15 cellular contexts compared by ENCODE assay signal in genomic region chr1:93488222-93488621, GRCh38. TPM values are rescaled to one million over a fixed set of nuclear protein-coding genes. Genes with fewer than 3 reads are reported as not detected.
DNase-seq lines count a peak whose midpoint lies in the region; ATAC-seq, FAIRE-seq and TF ChIP-seq lines count a peak whose summit lies in the region.
"Had no signal": no experiment of that assay in that cellular context is flagged by ENCODE, and none has a peak within 500 bp of the region (broad histone marks: within the 10 kb centered on the region; RNA-seq: fewer than 3 reads in every experiment).

No MANE protein-coding gene starts in this region.

- whole genome bisulfite sequencing in HepG2 (ENCODE audit: low lambda C conversion rate), result 98% methylated on average over 3 of the region's 3 CpGs
- 92% methylated on average over 3 of the region's 3 CpGs for WGBS in right lobe of liver (ENCODE audit: insufficient coverage, low coverage, low lambda C conversion rate, missing lambda C conversion rate)
- 36% methylated on average over 3 of the region's 3 CpGs for WGBS in K562 (ENCODE audit: insufficient coverage, low coverage, missing lambda C conversion rate)

- H3K9ac ChIP-seq in HepG2 (ENCODE audit: insufficient read depth, low read depth, low read length) (no peak overlapping the region), K562 (ENCODE audit: insufficient read depth in 1 of 2, low read depth in 2 of 2, low read length in 2 of 2) (no peak overlapping the region), MM.1S (ENCODE audit: low read length) (no peak overlapping the region)
- H3K9ac ChIP-seq: BLaER1 treated with 17β-estradiol and CSF1 and Interleukin-3, amounts not matched to agents 10 nM and 100 nM had no signal

- POLR2A ChIA-PET in HepG2 (lab: Yijun Ruan, JAX), result interaction anchor here (1.2 kb wide), 1 partner anchor 143 kb away, joined by 3 read pairs; the partner anchor contains the start of gene DR1
- POLR2A ChIA-PET in K562 (lab: Yijun Ruan, JAX), result no interaction called here

- FAIRE-seq in HepG2 (lab: Jason Lieb, UNC) (no peak), K562 (lab: Jason Lieb, UNC) (no peak)
- FAIRE-seq: G401.6 had no signal

- H3K4me3 Mint-ChIP-seq in nephron (no peak overlapping the region), type B pancreatic cell (no peak overlapping the region)
- H3K4me3 Mint-ChIP-seq: B cell; CD8-positive, alpha-beta T cell; GM23338 had no signal

- TF ChIP-seq CTCF in HepG2 (CRISPR knock-in tag; IDR thresholded peaks at IDR 0.05) (no peak), right lobe of liver (IDR thresholded peaks at IDR 0.05) (no peak), K562 (IDR thresholded peaks at IDR 0.05 in 2 of 3, conservative IDR thresholded peaks at IDR 0.05 in 1 of 3; ENCODE audit: insufficient read depth in 2 of 3, low read depth in 1 of 3, low read length in 3 of 3) (no peak), nephron (IDR thresholded peaks at IDR 0.05; ENCODE audit: unreplicated experiment in 3 of 3) (no peak), type B pancreatic cell (conservative IDR thresholded peaks at IDR 0.05) (no peak), MM.1S (IDR thresholded peaks at IDR 0.05; ENCODE audit: low read length) (no peak)

- H3K9me1 ChIP-seq in K562 (ENCODE audit: control insufficient read depth, insufficient read depth, low read length), result no peaks in the 10 kb centered on the region

- H2AFZ ChIP-seq in HepG2 (ENCODE audit: low read length), result no peak overlapping the region
- H2AFZ ChIP-seq in K562 (ENCODE audit: low read depth, low read length), result no peak overlapping the region
- no peak overlapping the region for H2AFZ ChIP-seq in MM.1S (ENCODE audit: low read length)
- H2AFZ ChIP-seq: GM23338 had no signal

- H3K4me1 ChIP-seq in HepG2 (ENCODE audit: insufficient read depth, low read length) (peaks cover 17% of the 10 kb centered on the region; the same call in 1 of the 2 replicates), right lobe of liver (no peaks in the 10 kb centered on the region), K562 (replicated peaks in 1 of 2; ENCODE audit: control insufficient read depth in 2 of 2, insufficient read depth in 2 of 2, low read length in 2 of 2) (no peaks in the 10 kb centered on the region), MM.1S (ENCODE audit: low read length) (no peaks in the 10 kb centered on the region)

- H3K4me3 ChIP-seq in HepG2 (replicated peaks in 1 of 3; ENCODE audit: insufficient read depth in 1 of 3, low read depth in 2 of 3, low read length in 3 of 3), result no peak overlapping the region
- no peak overlapping the region for H3K4me3 ChIP-seq in right lobe of liver
- H3K4me3 ChIP-seq in K562, result no peak overlapping the region
- no peak overlapping the region for H3K4me3 ChIP-seq in MM.1S (ENCODE audit: low read length)
- H3K4me3 ChIP-seq: BLaER1 treated with 17β-estradiol and CSF1 and Interleukin-3, amounts not matched to agents 10 nM and 100 nM; GM23338 had no signal

- H3K9me3 ChIP-seq in HepG2 (ENCODE audit: low read length) (no peaks in the 10 kb centered on the region), right lobe of liver (no peaks in the 10 kb centered on the region), K562 (replicated peaks; ENCODE audit: control insufficient read depth, insufficient read depth, low read depth, low read length) (no peaks in the 10 kb centered on the region), MM.1S (replicated peaks; ENCODE audit: insufficient read depth, low read length) (no peaks in the 10 kb centered on the region)

- no peaks in the 10 kb centered on the region for H3F3A ChIP-seq in MM.1S (ENCODE audit: insufficient read depth, low read length)

- H3K27ac Mint-ChIP-seq in nephron (peak overlapping the region; percentile 19 to 49 (median 24)), type B pancreatic cell (peak overlapping the region; percentile 4)
- H3K27ac Mint-ChIP-seq: B cell; CD8-positive, alpha-beta T cell; GM23338 had no signal

- in situ Hi-C loops in HepG2 (cut with HindIII; ENCODE audit: extremely low pct_ligation_motif_present, low pct_unique_long_range_greater_than_20kb) (no loop called here), K562 (cut with MboI) (no loop called here)

- H3K36me3 Mint-ChIP-seq in nephron (ENCODE audit: low read depth), result peaks cover 4% of the 10 kb centered on the region
- peaks cover 9% of the 10 kb centered on the region for H3K36me3 Mint-ChIP-seq in type B pancreatic cell
- H3K36me3 Mint-ChIP-seq: CD8-positive, alpha-beta T cell had no signal

- no peak for DNase-seq in HepG2 (ENCODE audit: low spot score)
- DNase-seq in right lobe of liver, result no peak
- DNase-seq in K562 (ENCODE audit: extremely low read depth in 1 of 4, low spot score in 3 of 4), result no peak
- DNase-seq in type B pancreatic cell (ENCODE audit: extremely low spot score, unreplicated experiment), result no peak
- DNase-seq in MM.1S, result no peak
- no peak for DNase-seq in KG1 (lab: John Stamatoyannopoulos, UW)
- DNase-seq in amygdala (lab: John Stamatoyannopoulos, UW), result no peak
- DNase-seq: Calu3; CD8-positive, alpha-beta T cell; H7 had no signal

- H3K9me2 ChIP-seq in MM.1S (replicated peaks; ENCODE audit: insufficient read depth, low read length), result no peaks in the 10 kb centered on the region

- peaks cover 18% of the 10 kb centered on the region for H3K4me1 Mint-ChIP-seq in nephron
- peaks cover 33% of the 10 kb centered on the region for H3K4me1 Mint-ChIP-seq in type B pancreatic cell (ENCODE audit: unreplicated experiment)

- ATAC-seq in HepG2, result no peak
- ATAC-seq in right lobe of liver, result no peak
- ATAC-seq in K562, result no peak; the same call in 2 of the 3 replicates
- ATAC-seq: CD8-positive, alpha-beta T cell; GM23338 had no signal

- no peak for TF ChIP-seq POLR2A in HepG2 (IDR thresholded peaks at IDR 0.05; ENCODE audit: insufficient read depth in 1 of 2, low read depth in 2 of 2, low read length in 2 of 2)
- no peak for TF ChIP-seq POLR2A in right lobe of liver (IDR thresholded peaks at IDR 0.05)
- no peak for TF ChIP-seq POLR2A in K562 (conservative IDR thresholded peaks at IDR 0.05)

- H3K4me2 ChIP-seq in HepG2 (ENCODE audit: low read depth, low read length) (no peak overlapping the region), K562 (ENCODE audit: insufficient read depth, low read length) (no peak overlapping the region), MM.1S (ENCODE audit: low read depth, low read length) (no peak overlapping the region)
- H3K4me2 ChIP-seq: GM23338 had no signal

- H4K20me1 ChIP-seq in HepG2 (ENCODE audit: insufficient read depth, low read length), result peaks cover 17% of the 10 kb centered on the region; the same call in 1 of the 2 replicates
- no peaks in the 10 kb centered on the region for H4K20me1 ChIP-seq in K562 (replicated peaks; ENCODE audit: control insufficient read depth, insufficient read depth, low read length)
- H4K20me1 ChIP-seq in MM.1S (ENCODE audit: insufficient read depth, low read length), result no peaks in the 10 kb centered on the region

- BruUV-seq in HepG2 (replicated peaks; lab: Mats Ljungman, UMichigan) (no TSS peak), K562 (replicated peaks; lab: Mats Ljungman, UMichigan) (no TSS peak)

- H3K27me3 ChIP-seq in HepG2 (ENCODE audit: control insufficient read depth in 1 of 2, insufficient read depth in 2 of 2, low read length in 2 of 2), result no peaks in the 10 kb centered on the region
- H3K27me3 ChIP-seq in right lobe of liver, result no peaks in the 10 kb centered on the region
- no peaks in the 10 kb centered on the region for H3K27me3 ChIP-seq in K562 (ENCODE audit: control insufficient read depth in 2 of 2, insufficient read depth in 2 of 2, low read length in 2 of 2)
- no peaks in the 10 kb centered on the region for H3K27me3 ChIP-seq in MM.1S (replicated peaks; ENCODE audit: insufficient read depth, low read length)
- H3K27me3 ChIP-seq: BLaER1 treated with 17β-estradiol and CSF1 and Interleukin-3, amounts not matched to agents 10 nM and 100 nM had no signal

- no peak overlapping the region for H3K27ac ChIP-seq in HepG2 (ENCODE audit: extremely low read length, insufficient read depth, low read length)
- no peak overlapping the region for H3K27ac ChIP-seq in right lobe of liver
- no peak overlapping the region for H3K27ac ChIP-seq in K562 (ENCODE audit: extremely low read depth, low read depth, low read length)
- H3K27ac ChIP-seq in MM.1S (ENCODE audit: low read length), result no peak overlapping the region
- H3K27ac ChIP-seq: BLaER1 treated with 17β-estradiol and CSF1 and Interleukin-3, amounts not matched to agents 10 nM and 100 nM had no signal

- intact Hi-C loops in HepG2 (cut with micrococcal nuclease; ENCODE audit: unreplicated experiment), result no loop called here
- intact Hi-C loops in right lobe of liver (cut with DNase I), result no loop called here
- intact Hi-C loops in K562 (cut with micrococcal nuclease), result no loop called here

- TF ChIP-seq EP300 in HepG2 (IDR thresholded peaks at IDR 0.05; ENCODE audit: low read depth in 2 of 2, low read length in 2 of 2) (no peak), HepG2 (CRISPR knock-in tag; IDR thresholded peaks at IDR 0.05; ENCODE audit: borderline replicate concordance) (no peak), K562 (IDR thresholded peaks at IDR 0.05; ENCODE audit: low read length) (no peak)

- no peaks in the 10 kb centered on the region for H3K36me3 ChIP-seq in HepG2 (replicated peaks in 1 of 2; ENCODE audit: control insufficient read depth in 1 of 2, insufficient read depth in 2 of 2, low read length in 2 of 2)
- H3K36me3 ChIP-seq in right lobe of liver, result no peaks in the 10 kb centered on the region
- H3K36me3 ChIP-seq in K562 (ENCODE audit: control insufficient read depth, insufficient read depth, low read length), result no peaks in the 10 kb centered on the region
- no peaks in the 10 kb centered on the region for H3K36me3 ChIP-seq in MM.1S (replicated peaks; ENCODE audit: insufficient read depth, low read length)

- H3K27me3 Mint-ChIP-seq in nephron (ENCODE audit: low read depth), result no peaks in the 10 kb centered on the region
- H3K27me3 Mint-ChIP-seq in type B pancreatic cell, result no peaks in the 10 kb centered on the region
- H3K27me3 Mint-ChIP-seq: B cell had no signal

- CTCF ChIA-PET in HepG2 (lab: Yijun Ruan, JAX; ENCODE audit: low intra/inter-chr PET ratio, low total read pairs) (no interaction called here), K562 (lab: Yijun Ruan, JAX; ENCODE audit: low intra/inter-chr PET ratio) (no interaction called here)

- no peaks in the 10 kb centered on the region for H3K9me3 Mint-ChIP-seq in nephron
- peaks cover 4% of the 10 kb centered on the region for H3K9me3 Mint-ChIP-seq in type B pancreatic cell
- H3K9me3 Mint-ChIP-seq: CD8-positive, alpha-beta T cell; GM23338 had no signal

- H3K79me2 ChIP-seq in HepG2 (ENCODE audit: insufficient read depth, low read length) (peaks cover 73% of the 10 kb centered on the region), K562 (ENCODE audit: control insufficient read depth, insufficient read depth, low read length) (0 out of 3 replicates have a peak, but pooled peaks cover 3% of the 10 kb centered on the region), MM.1S (ENCODE audit: low read length) (no peaks in the 10 kb centered on the region)

- no peak for TF ChIP-seq RAD21 in HepG2 (CRISPR knock-in tag; IDR thresholded peaks at IDR 0.05)
- TF ChIP-seq RAD21 in K562 (CRISPR knock-in tag; conservative IDR thresholded peaks at IDR 0.05 in 1 of 2, IDR thresholded peaks at IDR 0.05 in 1 of 2), result no peak

RNA-seq across cellular contexts. Expression of gene FNBP1L, which starts 40.3 kb away (rescaled TPM):
- total RNA-seq in HepG2 (2016; rRNA removed; fragmentation: Illumina TruSeq; extraction: Trizol) (27.1 and 41.3 TPM in 2 replicates), right lobe of liver (10 to 100 TPM in 4 of 6 experiments, 1 to 10 TPM in 2; 9.0 to 15.6 (median 12.1) TPM), K562 (2014; rRNA removed) (4.4 and 5.9 TPM in 2 replicates), K562 (2014; rRNA removed; fragmentation: Illumina TruSeq; extraction: Trizol) (6.1 and 6.6 TPM in 2 replicates), K562 (2015; rRNA removed; fragmentation: Illumina TruSeq; extraction: Trizol) (5.3 and 6.1 TPM in 2 replicates), K562 (2021) (4.4 TPM in 2 replicates), type B pancreatic cell (ENCODE audit: low replicate concordance) (74.7 and 119 TPM in 2 replicates)
- total RNA-seq in HepG2 (2016; cell fraction: cytosol; rRNA removed; fragmentation: Illumina TruSeq; extraction: Trizol; ENCODE audit: low read depth), result 2.3 and 3.3 TPM in 2 replicates
- total RNA-seq in HepG2 (2016; cell fraction: insoluble cytoplasmic fraction; rRNA removed; fragmentation: Illumina TruSeq; extraction: Trizol), result 27.1 and 40.1 TPM in 2 replicates
- 10.8 and 11.9 TPM in 2 replicates for total RNA-seq in HepG2 (2016; cell fraction: membrane; rRNA removed; fragmentation: Illumina TruSeq; extraction: Trizol)
- total RNA-seq in HepG2 (2016; cell fraction: nucleus; rRNA removed; fragmentation: Illumina TruSeq; extraction: Trizol), result 28.0 and 31.5 TPM in 2 replicates
- polyA plus RNA-seq in HepG2 (2011; rRNA removed) (21.6 and 24.1 TPM in 2 replicates), K562 (2011; rRNA removed) (6.9 and 9.6 TPM in 2 replicates), K562 (2014; fragmentation: Illumina TruSeq; extraction: Trizol) (5.9 and 6.7 TPM in 2 replicates), K562 (2014; fragmentation: Nextera tagmentation; extraction: Ambion mirVana) (1 to 10 TPM; 1.4 to 2.3 TPM), K562 (2014; rRNA removed) (4.1 and 4.7 TPM in 2 replicates)
- polyA plus RNA-seq in HepG2 (2011; cell fraction: cytosol; rRNA removed), result 10.5 and 18.1 TPM in 2 replicates
- polyA plus RNA-seq in HepG2 (2011; cell fraction: nucleus; rRNA removed), result 12.7 and 16.6 TPM in 2 replicates
- 28.0 and 34.5 TPM in 2 replicates for polyA plus RNA-seq in HepG2 (2012)
- 1.2 and 1.5 TPM in 2 replicates for polyA plus RNA-seq in HepG2 (2016; cell fraction: cytosol; fragmentation: Illumina TruSeq; extraction: Trizol; ENCODE audit: low read depth)
- polyA plus RNA-seq in HepG2 (2016; cell fraction: insoluble cytoplasmic fraction; fragmentation: Illumina TruSeq; extraction: Trizol; ENCODE audit: low read depth), result 31.4 and 32.8 TPM in 2 replicates
- polyA plus RNA-seq in HepG2 (2016; cell fraction: membrane; fragmentation: Illumina TruSeq; extraction: Trizol; ENCODE audit: low read depth), result 5.1 and 5.4 TPM in 2 replicates
- 22.9 and 23.6 TPM in 2 replicates for polyA plus RNA-seq in HepG2 (2016; cell fraction: nucleus; fragmentation: Illumina TruSeq; extraction: Trizol; ENCODE audit: insufficient read depth, low read depth)
- polyA minus RNA-seq in HepG2 (2011; rRNA and poly(A)+ RNA removed; ENCODE audit: low replicate concordance), result 8.9 and 25.8 TPM in 2 replicates
- 21.8 and 28.5 TPM in 2 replicates for polyA minus RNA-seq in HepG2 (2011; cell fraction: cytosol; rRNA and poly(A)+ RNA removed)
- polyA minus RNA-seq in HepG2 (2011; cell fraction: nucleus; rRNA and poly(A)+ RNA removed), result 101 and 102 TPM in 2 replicates
- 2.6 and 11.8 TPM in 2 replicates for total RNA-seq in K562 (2011; cell fraction: chromatin; rRNA removed; ENCODE audit: low replicate concordance)
- total RNA-seq in K562 (2011; cell fraction: nucleolus; rRNA removed), result 1.0 and 2.1 TPM in 2 replicates
- total RNA-seq in K562 (2011; cell fraction: nucleoplasm; rRNA removed), result 5.1 and 7.2 TPM in 2 replicates
- polyA plus RNA-seq in K562 (2011; cell fraction: cytosol; rRNA removed), result 1.4 and 4.7 TPM in 2 replicates
- polyA plus RNA-seq in K562 (2011; cell fraction: nucleus; rRNA removed), result 6.6 and 16.4 TPM in 2 replicates
- 3.7 and 4.0 TPM in 2 replicates for polyA plus RNA-seq in K562 (2012)
- polyA minus RNA-seq in K562 (2011; rRNA and poly(A)+ RNA removed), result 10.4 and 19.9 TPM in 2 replicates
- 2.9 and 3.9 TPM in 2 replicates for polyA minus RNA-seq in K562 (2011; cell fraction: cytosol; rRNA and poly(A)+ RNA removed)
- 6.1 and 20.2 TPM in 2 replicates for polyA minus RNA-seq in K562 (2011; cell fraction: nucleus; rRNA and poly(A)+ RNA removed)

Comparison
In these comparisons a context has a peak if more than half of its experiments do, and no peak if none do; other contexts are left out.
1. Of the 241 proteins assayed by ChIP-seq in both HepG2 and K562: peak only in HepG2: none; only in K562: TBP; in both: none; in neither: 240.